In the genomic region with DNA sequence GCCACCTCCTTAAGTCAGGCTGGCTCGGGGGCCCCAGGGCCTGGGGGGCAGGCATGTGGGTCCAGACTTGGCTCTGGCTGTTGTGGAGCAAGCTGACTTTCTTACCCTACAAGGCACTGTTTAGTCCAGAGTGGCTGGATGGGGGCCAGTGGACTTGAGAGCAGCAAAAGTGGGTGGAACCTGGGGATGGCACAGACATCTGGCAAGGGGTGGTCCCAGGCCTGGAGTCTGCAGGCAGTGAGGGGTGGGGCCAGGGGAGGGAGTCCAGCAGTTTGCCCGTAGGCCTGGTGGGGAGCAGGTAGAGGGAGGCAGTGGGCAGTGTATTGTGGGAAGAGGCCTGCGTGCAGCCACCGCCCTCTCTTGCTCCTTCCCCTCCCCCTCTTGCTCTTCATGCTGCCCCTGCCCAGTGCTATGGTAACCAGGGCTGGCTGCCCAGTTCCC, we compare ENCODE assay signal across 9 cellular contexts. TPM values are rescaled to one million over a fixed set of nuclear protein-coding genes. Genes with fewer than 3 reads are reported as not detected.
DNase-seq lines count a peak whose midpoint lies in the region; ATAC-seq and TF ChIP-seq lines count a peak whose summit lies in the region.
"Had no signal": no experiment of that assay in that cellular context is flagged by ENCODE, and none has a peak within 500 bp of the region (broad histone marks: within the 10 kb centered on the region; RNA-seq: fewer than 3 reads in every experiment).

No MANE protein-coding gene starts in this region.

- intact Hi-C loops in PC-9 (cut with micrococcal nuclease; ENCODE audit: unreplicated experiment): no loop called here
- intact Hi-C loops in sciatic nerve (cut with DNase I): no loop called here

- no peaks in the 10 kb centered on the region for H3K4me1 Mint-ChIP-seq in natural killer cell treated with Interleukin-12 subunit alpha and Interleukin-12 subunit beta and Interleukin-15 and Interleukin-18, amount 100 ng/mL, for 72 hours (ENCODE audit: low read depth in 2 of 2)

- DNase-seq in EL (peak; percentile 94), PC-9 (peak in 1 of 2 experiments; percentile 59), foreskin keratinocyte (peak; percentile 39 to 75), sciatic nerve (ENCODE audit: low spot score) (no peak), NCI-H2081 (lab: John Stamatoyannopoulos, UW) (no peak)
- no peak for DNase-seq in stimulated activated naive CD4-positive, alpha-beta T cell (lab: John Stamatoyannopoulos, UW)
- no peak for DNase-seq in natural killer cell treated with Interleukin-12 subunit alpha and Interleukin-12 subunit beta and Interleukin-15 and Interleukin-18, amount 100 ng/mL, for 72 hours (ENCODE audit: low spot score)
- DNase-seq: stimulated activated CD4-positive, alpha-beta T cell treated with anti-CD3 and anti-CD28 coated beads, Interleukin-4, amount 100 ng/mL, for 24 hours had no signal

- ATAC-seq in foreskin keratinocyte: peak; percentile 0
- ATAC-seq in sciatic nerve: peak; percentile 20
- no peak for ATAC-seq in GM19395 (IDR thresholded peaks at IDR 0.05; ENCODE audit: unreplicated experiment)
- ATAC-seq in natural killer cell treated with Interleukin-12 subunit alpha and Interleukin-12 subunit beta and Interleukin-15 and Interleukin-18, amount 100 ng/mL, for 72 hours: no peak

- no TSS peak for BruUV-seq in PC-9 (replicated peaks; lab: Mats Ljungman, UMichigan)

- H3K27me3 ChIP-seq in PC-9 (ENCODE audit: insufficient read depth, low read depth) (no peaks in the 10 kb centered on the region), foreskin keratinocyte (no peaks in the 10 kb centered on the region)

- H3K4me1 ChIP-seq in PC-9 (replicated peaks; ENCODE audit: insufficient read depth) (peaks cover 56% of the 10 kb centered on the region), foreskin keratinocyte (peaks cover 7% of the 10 kb centered on the region)

- peak overlapping the region; percentile 94 for H3K27ac ChIP-seq in PC-9
- H3K27ac ChIP-seq in foreskin keratinocyte: peak overlapping the region; percentile 50

- no peaks in the 10 kb centered on the region for H3K9me2 ChIP-seq in PC-9 (ENCODE audit: insufficient read depth)

- no peak overlapping the region for H3K27ac Mint-ChIP-seq in natural killer cell treated with Interleukin-12 subunit alpha and Interleukin-12 subunit beta and Interleukin-15 and Interleukin-18, amount 100 ng/mL, for 72 hours

- H3K36me3 ChIP-seq in PC-9 (ENCODE audit: low read depth): no peaks in the 10 kb centered on the region

- H3K4me3 ChIP-seq in PC-9: peak overlapping the region; percentile 27; the same call in 1 of the 2 replicates

- H3K4me2 ChIP-seq in PC-9: peak overlapping the region; percentile 87

- no peaks in the 10 kb centered on the region for H4K20me1 ChIP-seq in PC-9 (ENCODE audit: insufficient read depth)

- TF ChIP-seq CTCF in PC-9 (conservative IDR thresholded peaks at IDR 0.05) (no peak), foreskin keratinocyte (conservative IDR thresholded peaks at IDR 0.05) (no peak)

- H3K36me3 Mint-ChIP-seq in natural killer cell treated with Interleukin-12 subunit alpha and Interleukin-12 subunit beta and Interleukin-15 and Interleukin-18, amount 100 ng/mL, for 72 hours: no peaks in the 10 kb centered on the region

- no peaks in the 10 kb centered on the region for H3K9me3 ChIP-seq in PC-9 (ENCODE audit: insufficient read depth, low read depth)

- POLR2A ChIA-PET in PC-9 (lab: Charles Lee; ENCODE audit: unreplicated experiment): interaction anchor here (0.6 to 1.0 kb wide), 3 partner anchors 11 to 66 kb away, joined by 3 to 11 read pairs (median 7); a partner anchor contains a TSS

- CTCF ChIA-PET in PC-9 (lab: Charles Lee): interaction anchor here (1.0 kb wide), 1 partner anchor 236 kb away, joined by 3 read pairs; no protein-coding TSS in a partner anchor

- no peaks in the 10 kb centered on the region for H3K79me2 ChIP-seq in PC-9 (ENCODE audit: low read depth)

- no peaks in the 10 kb centered on the region for H3K9me3 Mint-ChIP-seq in natural killer cell treated with Interleukin-12 subunit alpha and Interleukin-12 subunit beta and Interleukin-15 and Interleukin-18, amount 100 ng/mL, for 72 hours

- peak overlapping the region; percentile 37; the same call in 1 of the 2 replicates for H2AFZ ChIP-seq in PC-9

- peaks cover 14 to 22% of the 10 kb centered on the region in 2 donors for H3K27me3 Mint-ChIP-seq in natural killer cell treated with Interleukin-12 subunit alpha and Interleukin-12 subunit beta and Interleukin-15 and Interleukin-18, amount 100 ng/mL, for 72 hours

- peaks cover 39% of the 10 kb centered on the region for H3F3A ChIP-seq in PC-9 (ENCODE audit: insufficient read depth, low read depth)

- H3K4me3 Mint-ChIP-seq in natural killer cell treated with Interleukin-12 subunit alpha and Interleukin-12 subunit beta and Interleukin-15 and Interleukin-18, amount 100 ng/mL, for 72 hours: no peak overlapping the region

RNA-seq across cellular contexts. Expression of a gene that starts 19.1 kb away (rescaled TPM):
- total RNA-seq in PC-9 (2021): 46.8 and 55.8 TPM in 2 replicates
- total RNA-seq in foreskin keratinocyte: 24.9 and 32.6 TPM in 2 replicates
- 27.4 and 28.7 TPM in 2 replicates for polyA plus RNA-seq in foreskin keratinocyte
- total RNA-seq in sciatic nerve: 7.2 TPM
- under 1 TPM in 1 of 2 donors, not detected in 1; 0.86 TPM for total RNA-seq in natural killer cell treated with Interleukin-12 subunit alpha and Interleukin-12 subunit beta and Interleukin-15 and Interleukin-18, amount 100 ng/mL, for 72 hours

RNA-seq across cellular contexts. Expression of a gene that starts 35.5 kb away (rescaled TPM):
- total RNA-seq in PC-9 (2021) (0.60 TPM in 1 of 2 replicates, not detected in the other), foreskin keratinocyte (not detected in 2 replicates), sciatic nerve (1.4 TPM)
- 0.03 TPM in 1 of 2 replicates, not detected in the other for polyA plus RNA-seq in foreskin keratinocyte
- not detected for total RNA-seq in natural killer cell treated with Interleukin-12 subunit alpha and Interleukin-12 subunit beta and Interleukin-15 and Interleukin-18, amount 100 ng/mL, for 72 hours

RNA-seq across cellular contexts. Expression of a gene that starts 45.0 kb away (rescaled TPM):
- total RNA-seq in PC-9 (2021): 44.7 and 57.2 TPM in 2 replicates
- total RNA-seq in foreskin keratinocyte: 55.4 and 62.6 TPM in 2 replicates
- polyA plus RNA-seq in foreskin keratinocyte: 64.7 and 74.8 TPM in 2 replicates
- 25.9 TPM for total RNA-seq in sciatic nerve
- total RNA-seq in natural killer cell treated with Interleukin-12 subunit alpha and Interleukin-12 subunit beta and Interleukin-15 and Interleukin-18, amount 100 ng/mL, for 72 hours: 10 to 100 TPM; 55.5 to 67.1 TPM

Comparison
In these comparisons a context has a peak if more than half of its experiments do, and no peak if none do; other contexts are left out.
1. DNase-seq: peak in EL (single experiment) and foreskin keratinocyte (2 of 2); none in sciatic nerve (single experiment), NCI-H2081 (0 of 2), stimulated activated naive CD4-positive, alpha-beta T cell (0 of 6) and natural killer cell treated with Interleukin-12 subunit alpha and Interleukin-12 subunit beta and Interleukin-15 and Interleukin-18, amount 100 ng/mL, for 72 hours (single experiment).
2. ATAC-seq: peak in foreskin keratinocyte (single experiment) and sciatic nerve (single experiment); none in GM19395 (single experiment) and natural killer cell treated with Interleukin-12 subunit alpha and Interleukin-12 subunit beta and Interleukin-15 and Interleukin-18, amount 100 ng/mL, for 72 hours (0 of 2).